18 cellular contexts compared by ENCODE assay signal in genomic region chr11:59759900-59760299, GRCh38. TPM values are rescaled to one million over a fixed set of nuclear protein-coding genes. Genes with fewer than 3 reads are reported as not detected.
A peak's percentile ranks its signal among the peaks of the same experiment; 100 is the strongest.
DNase-seq lines count a peak whose midpoint lies in the region; TF ChIP-seq lines count a peak whose summit lies in the region.
"Had no signal": no experiment of that assay in that cellular context is flagged by ENCODE, and none has a peak within 500 bp of the region (broad histone marks: within the 10 kb centered on the region; RNA-seq: fewer than 3 reads in every experiment).

No MANE protein-coding gene starts in this region.

- H3K4me3 Mint-ChIP-seq in MCF 10A (ENCODE audit: unreplicated experiment) (no peak overlapping the region), neural crest cell (peak overlapping the region; percentile 14)
- no peak overlapping the region for H3K4me3 Mint-ChIP-seq in activated naive CD4-positive, alpha-beta T cell treated with anti-CD3 and anti-CD28 coated beads, Interleukin-2, amount 10 ng/mL, durations not matched to agents 7 days and 5 days

- peak overlapping the region; percentile 54 for H3K27ac Mint-ChIP-seq in MCF 10A (ENCODE audit: low read depth, unreplicated experiment)
- H3K27ac Mint-ChIP-seq in neural crest cell (ENCODE audit: unreplicated experiment), result no peak overlapping the region
- H3K27ac Mint-ChIP-seq in activated naive CD4-positive, alpha-beta T cell treated with anti-CD3 and anti-CD28 coated beads, Interleukin-2, amount 10 ng/mL, durations not matched to agents 7 days and 5 days, result no peak overlapping the region
- H3K27ac Mint-ChIP-seq: CD4-positive, CD25-positive, alpha-beta regulatory T cell had no signal

- intact Hi-C loops in MCF 10A (cut with micrococcal nuclease) (loop anchor here (10.0 kb wide), 1 partner anchor 405 kb away; no protein-coding TSS in a partner anchor), mammary epithelial cell (cut with micrococcal nuclease) (loop anchor here (5.0 kb wide), 3 partner anchors 53 to 208 kb away; partner anchors contain the start of gene OSBP), prostate gland (cut with DNase I) (loop anchor here (10.0 kb wide), 1 partner anchor 615 kb away; the partner anchor contains the start of gene FAM111A)

- peaks cover 16% of the 10 kb centered on the region for H3K4me1 ChIP-seq in mammary epithelial cell (ENCODE audit: insufficient read depth, low read length)
- H3K4me1 ChIP-seq in prostate gland (replicated peaks), result peaks cover 4% of the 10 kb centered on the region

- BruUV-seq in MCF 10A (replicated peaks; lab: Mats Ljungman, UMichigan) (no TSS peak), mammary epithelial cell (replicated peaks; lab: Mats Ljungman, UMichigan) (no TSS peak)

- H3K36me3 Mint-ChIP-seq in MCF 10A (ENCODE audit: insufficient read depth, unreplicated experiment) (no peaks in the 10 kb centered on the region), neural crest cell (ENCODE audit: low read depth) (no peaks in the 10 kb centered on the region)
- H3K36me3 Mint-ChIP-seq in activated naive CD4-positive, alpha-beta T cell treated with anti-CD3 and anti-CD28 coated beads, Interleukin-2, amount 10 ng/mL, durations not matched to agents 7 days and 5 days, result peaks cover 26% of the 10 kb centered on the region
- H3K36me3 Mint-ChIP-seq: CD4-positive, CD25-positive, alpha-beta regulatory T cell had no signal

- H3K9me3 Mint-ChIP-seq in MCF 10A (ENCODE audit: unreplicated experiment) (no peaks in the 10 kb centered on the region), neural crest cell (no peaks in the 10 kb centered on the region)
- no peaks in the 10 kb centered on the region for H3K9me3 Mint-ChIP-seq in activated naive CD4-positive, alpha-beta T cell treated with anti-CD3 and anti-CD28 coated beads, Interleukin-2, amount 10 ng/mL, durations not matched to agents 7 days and 5 days
- H3K9me3 Mint-ChIP-seq: CD4-positive, CD25-positive, alpha-beta regulatory T cell had no signal

- no peak for TF ChIP-seq POLR2A in prostate gland (IDR thresholded peaks at IDR 0.05)

- CTCF ChIA-PET in MCF 10A (lab: Yijun Ruan, JAX) (interaction anchor here (1.4 to 2.4 kb wide), 3 partner anchors 12 to 50 kb away, joined by 4 to 10 read pairs (median 5); partner anchors contain the start of gene MRPL16), mammary epithelial cell (lab: Charles Lee; ENCODE audit: low non-redundant PET) (interaction anchor here (0.6 kb wide), 1 partner anchor 91 kb away, joined by 5 read pairs; the partner anchor contains the start of gene PATL1)
- CTCF ChIA-PET in activated naive CD4-positive, alpha-beta T cell treated with anti-CD3 and anti-CD28 coated beads, Interleukin-2, amount 10 ng/mL, durations not matched to agents 7 days and 5 days (lab: Charles Lee), result no interaction called here

- H3K27ac ChIP-seq in mammary epithelial cell (ENCODE audit: insufficient read depth, low read depth, low read length) (no peak overlapping the region), prostate gland (no peak overlapping the region)
- H3K27ac ChIP-seq: 22Rv1; BLaER1 treated with 17β-estradiol and CSF1 and Interleukin-3, amounts not matched to agents 10 nM and 100 nM had no signal

- no peak overlapping the region for H2AFZ ChIP-seq in mammary epithelial cell (ENCODE audit: low read depth, low read length)

- in situ Hi-C loops in mammary epithelial cell (cut with MboI; ENCODE audit: low sequenced_read_pairs in 2 of 2), result loop anchor here in 1 of 2 donors (5.0 kb wide), 1 partner anchor 42 kb away; no protein-coding TSS in a partner anchor

- dilution Hi-C loops in mammary epithelial cell (cut with HindIII; ENCODE audit: low sequenced_read_pairs), result loop anchor here (5.0 kb wide), 1 partner anchor 83 kb away; no protein-coding TSS in a partner anchor

- H4K20me1 ChIP-seq in mammary epithelial cell (ENCODE audit: insufficient read depth, low read length), result no peaks in the 10 kb centered on the region

- H3K9me3 ChIP-seq in mammary epithelial cell (replicated peaks; ENCODE audit: insufficient read depth, low read length) (no peaks in the 10 kb centered on the region), prostate gland (no peaks in the 10 kb centered on the region)
- H3K9me3 ChIP-seq: BLaER1 treated with 17β-estradiol and CSF1 and Interleukin-3, amounts not matched to agents 10 nM and 100 nM; HAP-1 had no signal

- H3K9ac ChIP-seq in mammary epithelial cell (ENCODE audit: insufficient read depth, low read length), result no peak overlapping the region
- H3K9ac ChIP-seq: BLaER1 treated with 17β-estradiol and CSF1 and Interleukin-3, amounts not matched to agents 10 nM and 100 nM had no signal

- peaks cover 4% of the 10 kb centered on the region for H3K36me3 ChIP-seq in mammary epithelial cell (ENCODE audit: insufficient read depth, low read length)
- no peaks in the 10 kb centered on the region for H3K36me3 ChIP-seq in prostate gland
- H3K36me3 ChIP-seq: HAP-1 had no signal

- TF ChIP-seq CTCF in MCF 10A (IDR thresholded peaks at IDR 0.05; ENCODE audit: unreplicated experiment), result no peak
- TF ChIP-seq CTCF in mammary epithelial cell (conservative IDR thresholded peaks at IDR 0.05 in 1 of 2, IDR thresholded peaks at IDR 0.05 in 1 of 2; ENCODE audit: extremely low read depth in 1 of 2, insufficient read depth in 1 of 2, low read depth in 1 of 2, low read length in 2 of 2), result no peak
- no peak for TF ChIP-seq CTCF in epithelial cell of proximal tubule (conservative IDR thresholded peaks at IDR 0.05; ENCODE audit: low read depth, low read length)
- TF ChIP-seq CTCF in neural crest cell (conservative IDR thresholded peaks at IDR 0.05), result no peak
- TF ChIP-seq CTCF in prostate gland (IDR thresholded peaks at IDR 0.05), result no peak

- peaks cover 96% of the 10 kb centered on the region for H3K79me2 ChIP-seq in mammary epithelial cell (ENCODE audit: insufficient read depth, low read length)

- POLR2A ChIA-PET in MCF 10A (lab: Yijun Ruan, JAX), result interaction anchor here (0.7 to 1.3 kb wide), 2 partner anchors 17 to 18 kb away, joined by 3 to 4 read pairs; no protein-coding TSS in a partner anchor

- no peak overlapping the region for H3K4me2 ChIP-seq in mammary epithelial cell (ENCODE audit: insufficient read depth, low read depth, low read length)
- H3K4me2 ChIP-seq: BLaER1 treated with 17β-estradiol and CSF1 and Interleukin-3, amounts not matched to agents 10 nM and 100 nM had no signal

- H3K4me3 ChIP-seq in mammary epithelial cell (replicated peaks in 1 of 3; ENCODE audit: insufficient read depth in 1 of 3, low read depth in 2 of 3, low read length in 3 of 3), result no peak overlapping the region
- H3K4me3 ChIP-seq in epithelial cell of proximal tubule (ENCODE audit: low read depth, low read length), result peak overlapping the region; percentile 13
- no peak overlapping the region for H3K4me3 ChIP-seq in prostate gland
- H3K4me3 ChIP-seq: BLaER1 treated with 17β-estradiol and CSF1 and Interleukin-3, amounts not matched to agents 10 nM and 100 nM; HAP-1 had no signal

- H3K4me1 Mint-ChIP-seq in MCF 10A (ENCODE audit: insufficient read depth, unreplicated experiment) (peaks cover 15% of the 10 kb centered on the region), neural crest cell (peaks cover 5% of the 10 kb centered on the region)
- H3K4me1 Mint-ChIP-seq in activated naive CD4-positive, alpha-beta T cell treated with anti-CD3 and anti-CD28 coated beads, Interleukin-2, amount 10 ng/mL, durations not matched to agents 7 days and 5 days, result peaks cover 30% of the 10 kb centered on the region

- no peak for DNase-seq in MCF 10A (ENCODE audit: unreplicated experiment)
- no peak for DNase-seq in mammary epithelial cell
- no peak for DNase-seq in epithelial cell of proximal tubule (ENCODE audit: low read depth)
- no peak for DNase-seq in neural crest cell (ENCODE audit: low read depth, low spot score)
- no peak for DNase-seq in activated naive CD4-positive, alpha-beta T cell treated with anti-CD3 and anti-CD28 coated beads, Interleukin-2, amount 10 ng/mL, durations not matched to agents 7 days and 5 days
- no peak for DNase-seq in NCI-H2081 treated with DMSO at 0.1 percent for 48 hours (lab: John Stamatoyannopoulos, UW)
- DNase-seq in AG08396 (ENCODE audit: low spot score), result no peak
- no peak for DNase-seq in prostate gland (ENCODE audit: low spot score)
- DNase-seq: Calu3; CD4-positive, CD25-positive, alpha-beta regulatory T cell; DMS153; DMS79 treated with DMSO at 0.1 percent for 48 hours; EL had no signal

- WGBS in mammary epithelial cell (ENCODE audit: low coverage, missing lambda C conversion rate), result 91% methylated on average over 4 of the region's 4 CpGs
- 69% methylated on average over 4 of the region's 4 CpGs for WGBS in prostate gland

- H3K27me3 Mint-ChIP-seq in MCF 10A (ENCODE audit: insufficient read depth, unreplicated experiment), result no peaks in the 10 kb centered on the region
- H3K27me3 Mint-ChIP-seq in neural crest cell (ENCODE audit: low read depth), result peaks cover 28% of the 10 kb centered on the region
- peaks cover 16% of the 10 kb centered on the region for H3K27me3 Mint-ChIP-seq in activated naive CD4-positive, alpha-beta T cell treated with anti-CD3 and anti-CD28 coated beads, Interleukin-2, amount 10 ng/mL, durations not matched to agents 7 days and 5 days

- no peaks in the 10 kb centered on the region for H3K27me3 ChIP-seq in mammary epithelial cell (ENCODE audit: insufficient read depth, low read length)
- H3K27me3 ChIP-seq in prostate gland (replicated peaks; ENCODE audit: insufficient read depth), result no peaks in the 10 kb centered on the region
- H3K27me3 ChIP-seq: BLaER1 treated with 17β-estradiol and CSF1 and Interleukin-3, amounts not matched to agents 10 nM and 100 nM had no signal

RNA-seq across cellular contexts. Expression of gene STX3, which starts 4.7 kb away (rescaled TPM):
- total RNA-seq in MCF 10A (2022), result 12.1 and 22.1 TPM in 2 replicates
- 10 to 100 TPM; 28.8 to 46.8 TPM for total RNA-seq in mammary epithelial cell
- polyA plus RNA-seq in mammary epithelial cell, result 20.2 TPM
- 22.4 TPM for polyA minus RNA-seq in mammary epithelial cell
- total RNA-seq in epithelial cell of proximal tubule, result 45.0 and 55.4 TPM in 2 replicates
- 6.5 and 7.0 TPM in 2 replicates for total RNA-seq in neural crest cell
- 10 to 100 TPM; 20.8 to 58.5 TPM for total RNA-seq in prostate gland

RNA-seq across cellular contexts. Expression of gene OR10V1, which starts 46.3 kb away (rescaled TPM):
- not detected in 2 replicates for total RNA-seq in MCF 10A (2022)
- not detected for total RNA-seq in mammary epithelial cell
- not detected for polyA plus RNA-seq in mammary epithelial cell
- not detected for polyA minus RNA-seq in mammary epithelial cell
- not detected in 2 replicates for total RNA-seq in epithelial cell of proximal tubule
- total RNA-seq in neural crest cell, result not detected in 2 replicates
- total RNA-seq in prostate gland, result not detected
- total RNA-seq: Calu3; CD4-positive, CD25-positive, alpha-beta regulatory T cell; H1; HT1080 had no signal
- polyA plus RNA-seq: CD4-positive, CD25-positive, alpha-beta regulatory T cell; H1 had no signal

RNA-seq across cellular contexts. Expression of gene MRPL16, which starts 50.7 kb away (rescaled TPM):
- total RNA-seq in MCF 10A (2022) (31.8 and 39.8 TPM in 2 replicates), mammary epithelial cell (10 to 100 TPM; 27.7 to 46.6 TPM), epithelial cell of proximal tubule (76.9 and 92.6 TPM in 2 replicates), neural crest cell (44.4 and 45.6 TPM in 2 replicates), prostate gland (10 to 100 TPM; 38.3 to 97.6 TPM)
- 90.3 TPM for polyA plus RNA-seq in mammary epithelial cell
- polyA minus RNA-seq in mammary epithelial cell, result 45.1 TPM
